Comparison of ENCODE assay signal across 18 cellular contexts in genomic region chr4:111070390-111070789, GRCh38.
"Had no signal": no experiment of that assay in that cellular context is flagged by ENCODE, and none has a peak within 500 bp of the region (broad histone marks: within the 10 kb centered on the region; RNA-seq: fewer than 3 reads in every experiment).

No MANE protein-coding gene starts in this region.

- H2AFZ ChIP-seq: parathyroid adenoma had no signal

- H3K4me3 ChIP-seq: dorsolateral prefrontal cortex, gastroesophageal sphincter, stomach, thyroid gland, uterus had no signal

- DNase-seq: activated CD8-positive, alpha-beta memory T cell treated with anti-CD3 and anti-CD28 coated beads, Interleukin-2, amount 10 ng/mL, durations not matched to agents 7 days and 5 days; activated effector memory CD4-positive, alpha-beta T cell treated with anti-CD3 and anti-CD28 coated beads, Interleukin-2, amount 50 U/mL, for 16 hours; activated naive CD8-positive, alpha-beta T cell treated with anti-CD3 and anti-CD28 coated beads for 36 hours; activated T-cell treated with anti-CD3 and anti-CD28 coated beads, Interleukin-2, amount 50 U/mL, for 24 hours; aorta; dorsolateral prefrontal cortex; kidney; left ventricle myocardium superior; mesenchymal stem cell; retina; small intestine; stomach; T-helper 2 cell; thyroid gland; uterus had no signal

- H3K27me3 ChIP-seq: dorsolateral prefrontal cortex, gastroesophageal sphincter, stomach, thyroid gland, uterus had no signal

- ATAC-seq: activated CD4-positive, CD25-positive, alpha-beta regulatory T cell treated with anti-CD3 and anti-CD28 coated beads, Interleukin-2, amount 50 U/mL, for 24 hours; activated CD8-positive, alpha-beta memory T cell treated with anti-CD3 and anti-CD28 coated beads, Interleukin-2, amount 10 ng/mL, durations not matched to agents 7 days and 5 days; gastroesophageal sphincter; left ventricle myocardium superior had no signal

- H3K27ac ChIP-seq: dorsolateral prefrontal cortex, gastroesophageal sphincter, parathyroid adenoma, stomach, thyroid gland, uterus had no signal

- H3K79me2 ChIP-seq: parathyroid adenoma had no signal

- H3K9ac ChIP-seq: parathyroid adenoma had no signal

- H3K4me1 ChIP-seq: gastroesophageal sphincter, parathyroid adenoma, stomach, thyroid gland, uterus had no signal

- H3K36me3 ChIP-seq: gastroesophageal sphincter, stomach, thyroid gland, uterus had no signal

- H3K9me3 ChIP-seq: gastroesophageal sphincter, thyroid gland, uterus had no signal
